17 cellular contexts compared by ENCODE assay signal in genomic region chr4:119977135-119977534, GRCh38.
"Had no signal": no experiment of that assay in that cellular context is flagged by ENCODE, and none has a peak within 500 bp of the region (broad histone marks: within the 10 kb centered on the region; RNA-seq: fewer than 3 reads in every experiment).

No MANE protein-coding gene starts in this region.

- H3K4me3 ChIP-seq: ascending aorta, suprapubic skin had no signal

- H3K9me3 Mint-ChIP-seq: activated CD4-positive, alpha-beta T cell treated with anti-CD3 and anti-CD28 coated beads, Interleukin-2, amount 10 ng/mL, durations not matched to agents 7 days and 5 days; activated naive CD4-positive, alpha-beta T cell treated with anti-CD3 and anti-CD28 coated beads for 36 hours; activated T-cell treated with anti-CD3 and anti-CD28 coated beads, Interleukin-2, amount 50 U/mL, for 24 hours; activated T-helper 2 cell treated with anti-CD3 and anti-CD28 coated beads, Interferon-gamma antibody, Interleukin-2, Interleukin-4, amounts not matched to agents 10 μg/mL and 5 μg/mL and 100 μg/mL, durations not matched to agents 14 hours and 24 hours and 36 hours; central memory CD8-positive, alpha-beta T cell; natural killer cell treated with Interleukin-12 subunit alpha and Interleukin-12 subunit beta and Interleukin-15 and Interleukin-18, amount 100 ng/mL, for 72 hours; stimulated activated naive CD8-positive, alpha-beta T cell treated with anti-CD3 and anti-CD28 coated beads, Interleukin-15, Interleukin-2, amounts not matched to agents 100 ng/mL and 50 ng/mL, for 24 hours; type B pancreatic cell had no signal

- H3K27ac Mint-ChIP-seq: activated CD4-positive, alpha-beta T cell treated with anti-CD3 and anti-CD28 coated beads, Interleukin-2, amount 10 ng/mL, durations not matched to agents 7 days and 5 days; activated CD8-positive, alpha-beta T cell treated with anti-CD3 and anti-CD28 coated beads, Interleukin-2, amount 10 ng/mL, durations not matched to agents 7 days and 5 days; activated naive CD4-positive, alpha-beta T cell treated with anti-CD3 and anti-CD28 coated beads for 36 hours; activated T-cell treated with anti-CD3 and anti-CD28 coated beads, Interleukin-2, amount 50 U/mL, for 24 hours; activated T-helper 2 cell treated with anti-CD3 and anti-CD28 coated beads, Interferon-gamma antibody, Interleukin-2, Interleukin-4, amounts not matched to agents 10 μg/mL and 5 μg/mL and 100 μg/mL, durations not matched to agents 14 hours and 24 hours and 36 hours; natural killer cell treated with Interleukin-12 subunit alpha and Interleukin-12 subunit beta and Interleukin-15 and Interleukin-18, amount 100 ng/mL, for 72 hours; stimulated activated naive CD8-positive, alpha-beta T cell treated with anti-CD3 and anti-CD28 coated beads, Interleukin-15, Interleukin-2, amounts not matched to agents 100 ng/mL and 50 ng/mL, for 24 hours; type B pancreatic cell had no signal

- H3K36me3 ChIP-seq: ascending aorta, suprapubic skin had no signal

- H3K4me3 Mint-ChIP-seq: activated CD4-positive, alpha-beta T cell treated with anti-CD3 and anti-CD28 coated beads, Interleukin-2, amount 10 ng/mL, durations not matched to agents 7 days and 5 days; activated CD8-positive, alpha-beta T cell treated with anti-CD3 and anti-CD28 coated beads, Interleukin-2, amount 10 ng/mL, durations not matched to agents 7 days and 5 days; activated naive CD4-positive, alpha-beta T cell treated with anti-CD3 and anti-CD28 coated beads for 36 hours; activated T-cell treated with anti-CD3 and anti-CD28 coated beads, Interleukin-2, amount 50 U/mL, for 24 hours; central memory CD8-positive, alpha-beta T cell; natural killer cell treated with Interleukin-12 subunit alpha and Interleukin-12 subunit beta and Interleukin-15 and Interleukin-18, amount 100 ng/mL, for 72 hours; stimulated activated naive CD8-positive, alpha-beta T cell treated with anti-CD3 and anti-CD28 coated beads, Interleukin-15, Interleukin-2, amounts not matched to agents 100 ng/mL and 50 ng/mL, for 24 hours; type B pancreatic cell had no signal

- H3K36me3 Mint-ChIP-seq: natural killer cell treated with Interleukin-12 subunit alpha and Interleukin-12 subunit beta and Interleukin-15 and Interleukin-18, amount 100 ng/mL, for 72 hours; type B pancreatic cell had no signal

- H3K4me1 Mint-ChIP-seq: activated CD4-positive, alpha-beta T cell treated with anti-CD3 and anti-CD28 coated beads, Interleukin-2, amount 10 ng/mL, durations not matched to agents 7 days and 5 days; central memory CD8-positive, alpha-beta T cell had no signal

- H3K4me1 ChIP-seq: ascending aorta, suprapubic skin had no signal

- H3K27ac ChIP-seq: ascending aorta, suprapubic skin had no signal

- H3K27me3 ChIP-seq: ascending aorta, suprapubic skin had no signal

- DNase-seq: activated CD4-positive, alpha-beta T cell treated with anti-CD3 and anti-CD28 coated beads, Interleukin-2, amount 10 ng/mL, durations not matched to agents 7 days and 5 days; activated CD8-positive, alpha-beta T cell treated with anti-CD3 and anti-CD28 coated beads, Interleukin-2, amount 10 ng/mL, durations not matched to agents 7 days and 5 days; activated naive CD4-positive, alpha-beta T cell treated with anti-CD3 and anti-CD28 coated beads for 36 hours; activated T-cell treated with anti-CD3 and anti-CD28 coated beads, Interleukin-2, amount 50 U/mL, for 24 hours; cortex of kidney; hypothalamus; mesendoderm; occipital lobe had no signal

- H3K27me3 Mint-ChIP-seq: central memory CD8-positive, alpha-beta T cell; natural killer cell treated with Interleukin-12 subunit alpha and Interleukin-12 subunit beta and Interleukin-15 and Interleukin-18, amount 100 ng/mL, for 72 hours; type B pancreatic cell had no signal

- ATAC-seq: activated CD4-positive, CD25-positive, alpha-beta regulatory T cell treated with anti-CD3 and anti-CD28 coated beads, Interleukin-2, amount 50 U/mL, for 24 hours; activated CD8-positive, alpha-beta T cell treated with anti-CD3 and anti-CD28 coated beads, Interleukin-2, amount 10 ng/mL, durations not matched to agents 7 days and 5 days; esophagus mucosa; natural killer cell treated with Interleukin-12 subunit alpha and Interleukin-12 subunit beta and Interleukin-15 and Interleukin-18, amount 100 ng/mL, for 72 hours had no signal

- H3K9me3 ChIP-seq: ascending aorta, suprapubic skin had no signal
